ENCODE assay signal across 31 cellular contexts in the genomic region with DNA sequence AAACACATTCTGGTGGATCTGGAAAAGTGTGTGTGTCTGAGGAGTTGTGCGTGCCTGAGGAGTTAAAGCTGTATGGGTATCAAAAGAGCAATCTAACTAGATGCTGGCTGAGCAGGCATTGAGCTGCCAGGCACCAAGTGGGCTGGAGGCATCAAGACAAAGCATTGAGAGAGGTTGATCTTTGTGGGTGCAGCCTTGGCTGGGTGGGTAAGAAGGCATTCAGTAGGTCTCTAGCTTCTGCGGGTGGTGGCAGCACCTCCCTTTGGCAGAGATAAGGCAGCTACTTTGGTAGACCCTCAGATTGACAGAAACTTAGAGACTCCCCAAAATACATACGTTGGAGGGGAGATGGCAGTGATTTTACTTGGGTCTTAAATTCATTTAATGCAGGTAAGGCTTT. TPM values are rescaled to one million over a fixed set of nuclear protein-coding genes. Genes with fewer than 3 reads are reported as not detected.
"Had no signal": no experiment of that assay in that cellular context is flagged by ENCODE, and none has a peak within 500 bp of the region (broad histone marks: within the 10 kb centered on the region; RNA-seq: fewer than 3 reads in every experiment).

No MANE protein-coding gene starts in this region.

- H3K9me3 ChIP-seq: breast epithelium, right lobe of liver, stomach, thyroid gland, upper lobe of left lung had no signal

- ATAC-seq: left cardiac atrium, right lobe of liver had no signal

- H3K4me1 Mint-ChIP-seq: activated naive CD4-positive, alpha-beta T cell treated with anti-CD3 and anti-CD28 coated beads, Interleukin-2, amount 10 ng/mL, durations not matched to agents 7 days and 5 days had no signal

- H3K4me1 ChIP-seq: thyroid gland had no signal

- H3K27ac Mint-ChIP-seq: activated CD4-positive, alpha-beta T cell treated with anti-CD3 and anti-CD28 coated beads, Interleukin-2, amount 10 ng/mL, durations not matched to agents 24 days and 14 days; activated CD8-positive, alpha-beta memory T cell treated with anti-CD3 and anti-CD28 coated beads, Interleukin-2, amount 10 ng/mL, durations not matched to agents 7 days and 5 days; activated naive CD4-positive, alpha-beta T cell treated with anti-CD3 and anti-CD28 coated beads, Interleukin-2, amount 10 ng/mL, durations not matched to agents 7 days and 5 days; activated T-helper 1 cell treated with anti-CD3 and anti-CD28 coated beads, Interleukin-12 subunit alpha, Interleukin-12 subunit beta, Interleukin-2, Interleukin-4 antibody, amounts not matched to agents 30 ng/mL and 10 ng/mL and 1 ng/mL, durations not matched to agents 14 hours and 24 hours and 36 hours; mesothelial cell of epicardium; naive thymus-derived CD4-positive, alpha-beta T cell; T-helper 1 cell treated with Interleukin-12 subunit alpha and Interleukin-12 subunit beta and Interleukin-4 antibody, amounts not matched to agents 30 μg/mL and 1 μg/mL, for 36 hours had no signal

- H3K36me3 Mint-ChIP-seq: activated CD8-positive, alpha-beta memory T cell treated with anti-CD3 and anti-CD28 coated beads, Interleukin-2, amount 10 ng/mL, durations not matched to agents 7 days and 5 days; activated naive CD4-positive, alpha-beta T cell treated with anti-CD3 and anti-CD28 coated beads, Interleukin-2, amount 10 ng/mL, durations not matched to agents 7 days and 5 days; mesothelial cell of epicardium; naive thymus-derived CD4-positive, alpha-beta T cell had no signal

- H3K36me3 ChIP-seq: breast epithelium, right lobe of liver, stomach, thyroid gland, upper lobe of left lung, WERI-Rb-1 had no signal

- H3K27me3 ChIP-seq: breast epithelium, right lobe of liver, stomach, thyroid gland, upper lobe of left lung had no signal

- H3K9me3 Mint-ChIP-seq: activated CD4-positive, alpha-beta memory T cell treated with anti-CD3 and anti-CD28 coated beads, Interleukin-2, amount 10 ng/mL, durations not matched to agents 7 days and 5 days; activated CD4-positive, alpha-beta T cell treated with anti-CD3 and anti-CD28 coated beads, Interleukin-2, amount 10 ng/mL, durations not matched to agents 24 days and 14 days; activated naive CD4-positive, alpha-beta T cell treated with anti-CD3 and anti-CD28 coated beads, Interleukin-2, amount 10 ng/mL, durations not matched to agents 7 days and 5 days; activated T-helper 1 cell treated with anti-CD3 and anti-CD28 coated beads, Interleukin-12 subunit alpha, Interleukin-12 subunit beta, Interleukin-2, Interleukin-4 antibody, amounts not matched to agents 30 ng/mL and 10 ng/mL and 1 ng/mL, durations not matched to agents 14 hours and 24 hours and 36 hours; mesothelial cell of epicardium; naive thymus-derived CD4-positive, alpha-beta T cell; T-helper 1 cell treated with Interleukin-12 subunit alpha and Interleukin-12 subunit beta and Interleukin-4 antibody, amounts not matched to agents 30 μg/mL and 1 μg/mL, for 36 hours had no signal

- DNase-seq: activated CD4-positive, alpha-beta memory T cell treated with anti-CD3 and anti-CD28 coated beads, Interleukin-2, amount 10 ng/mL, durations not matched to agents 7 days and 5 days; activated CD4-positive, alpha-beta T cell treated with anti-CD3 and anti-CD28 coated beads, Interleukin-2, amount 10 ng/mL, durations not matched to agents 24 days and 14 days; activated CD4-positive, CD25-positive, alpha-beta regulatory T cell treated with anti-CD3 and anti-CD28 coated beads, Interleukin-2, amount 50 U/mL, for 72 hours; activated CD8-positive, alpha-beta memory T cell treated with anti-CD3 and anti-CD28 coated beads, Interleukin-2, amount 10 ng/mL, durations not matched to agents 7 days and 5 days; activated gamma-delta T cell; activated naive CD4-positive, alpha-beta T cell treated with anti-CD3 and anti-CD28 coated beads, Interleukin-2, amount 10 ng/mL, durations not matched to agents 7 days and 5 days; activated T-cell treated with anti-CD3 and anti-CD28 coated beads for 4 hours; central memory CD4-positive, alpha-beta T cell; head of caudate nucleus; hippocampal formation; left cardiac atrium; mammary epithelial cell; naive thymus-derived CD4-positive, alpha-beta T cell; right lobe of liver; stimulated activated CD4-positive, alpha-beta T cell treated with anti-CD3 and anti-CD28 coated beads, Interleukin-2, amount 100 ng/mL, for 48 hours; stomach; T1000; thyroid gland; upper lobe of left lung; WERI-Rb-1 had no signal

- H3K4me3 ChIP-seq: breast epithelium, right lobe of liver, SK-N-MC, stomach, thyroid gland, upper lobe of left lung had no signal

- H3K27ac ChIP-seq: right lobe of liver, SK-N-MC, thyroid gland, upper lobe of left lung, WERI-Rb-1 had no signal

- H3K4me3 Mint-ChIP-seq: activated CD4-positive, alpha-beta memory T cell treated with anti-CD3 and anti-CD28 coated beads, Interleukin-2, amount 10 ng/mL, durations not matched to agents 7 days and 5 days; activated CD4-positive, alpha-beta T cell treated with anti-CD3 and anti-CD28 coated beads, Interleukin-2, amount 10 ng/mL, durations not matched to agents 24 days and 14 days; activated naive CD4-positive, alpha-beta T cell treated with anti-CD3 and anti-CD28 coated beads, Interleukin-2, amount 10 ng/mL, durations not matched to agents 7 days and 5 days; activated T-helper 1 cell treated with anti-CD3 and anti-CD28 coated beads, Interleukin-12 subunit alpha, Interleukin-12 subunit beta, Interleukin-2, Interleukin-4 antibody, amounts not matched to agents 30 ng/mL and 10 ng/mL and 1 ng/mL, durations not matched to agents 14 hours and 24 hours and 36 hours; mesothelial cell of epicardium; T-helper 1 cell treated with Interleukin-12 subunit alpha and Interleukin-12 subunit beta and Interleukin-4 antibody, amounts not matched to agents 30 μg/mL and 1 μg/mL, for 36 hours had no signal

RNA-seq across cellular contexts. Expression of a gene that starts 15.8 kb away (rescaled TPM):
- total RNA-seq: activated CD4-positive, alpha-beta memory T cell treated with anti-CD3 and anti-CD28 coated beads, Interleukin-2, amount 10 ng/mL, durations not matched to agents 7 days and 5 days; activated CD4-positive, alpha-beta T cell treated with anti-CD3 and anti-CD28 coated beads, Interleukin-2, amount 10 ng/mL, durations not matched to agents 24 days and 14 days; activated CD8-positive, alpha-beta memory T cell treated with anti-CD3 and anti-CD28 coated beads, Interleukin-2, amount 10 ng/mL, durations not matched to agents 7 days and 5 days; activated T-helper 1 cell treated with anti-CD3 and anti-CD28 coated beads, Interleukin-12 subunit alpha, Interleukin-12 subunit beta, Interleukin-2, Interleukin-4 antibody, amounts not matched to agents 30 ng/mL and 10 ng/mL and 1 ng/mL, durations not matched to agents 14 hours and 24 hours and 36 hours; epithelial cell of proximal tubule; left cardiac atrium; liver; mammary epithelial cell; mesothelial cell of epicardium; naive thymus-derived CD4-positive, alpha-beta T cell; osteocyte; posterior vena cava; right lobe of liver; skeletal muscle tissue; stomach; thyroid gland had no signal
- polyA plus RNA-seq: keratinocyte; liver; mammary epithelial cell; naive thymus-derived CD4-positive, alpha-beta T cell; stomach had no signal

RNA-seq across cellular contexts. Expression of a gene that starts 17.1 kb away (rescaled TPM):
- polyA plus RNA-seq: naive thymus-derived CD4-positive, alpha-beta T cell had no signal
